In genomic region chr14:39430762-39431415, GRCh38 we compare ENCODE assay signal across 7 cellular contexts. TPM values are rescaled to one million over a fixed set of nuclear protein-coding genes. Genes with fewer than 3 reads are reported as not detected.
DNase-seq lines count a peak whose midpoint lies in the region; ATAC-seq, FAIRE-seq and TF ChIP-seq lines count a peak whose summit lies in the region.

No MANE protein-coding gene starts in this region.

- no peaks in the 10 kb centered on the region for H3K9me3 ChIP-seq in left ventricle myocardium inferior (replicated peaks)

- peak overlapping the region; percentile 92 for H3K4me3 Mint-ChIP-seq in WTC11

- intact Hi-C loops in left ventricle myocardium inferior (cut with micrococcal nuclease): no loop called here

- peak overlapping the region; percentile 99 for H3K27ac ChIP-seq in left ventricle myocardium inferior (replicated peaks)

- no peaks in the 10 kb centered on the region for H3K27me3 ChIP-seq in left ventricle myocardium inferior (ENCODE audit: low read depth)

- no peaks in the 10 kb centered on the region for H3K9me3 Mint-ChIP-seq in WTC11

- H3K4me3 ChIP-seq in left ventricle myocardium inferior (peak overlapping the region; percentile 95), skeletal muscle cell (ENCODE audit: low read depth, low read length) (peak overlapping the region; percentile 91)

- CTCF ChIA-PET in WTC11 (lab: Charles Lee): interaction anchor here (0.7 to 1.2 kb wide), 3 partner anchors 15 to 261 kb away, joined by 3 to 8 read pairs (median 4); partner anchors contain the start of gene TRAPPC6B

- POLR2A ChIA-PET in WTC11 (lab: Charles Lee): interaction anchor here (0.5 to 2.6 kb wide), 6 partner anchors 14 to 327 kb away, joined by 3 to 11 read pairs (median 6); partner anchors contain the start of genes PNN and SEC23A

- H3K36me3 Mint-ChIP-seq in WTC11: no peaks in the 10 kb centered on the region

- H3K27ac Mint-ChIP-seq in WTC11: peak overlapping the region; percentile 95

- H3K27me3 Mint-ChIP-seq in WTC11 (ENCODE audit: low read depth): no peaks in the 10 kb centered on the region

- ATAC-seq in GM18508 (IDR thresholded peaks at IDR 0.05; ENCODE audit: insufficient read depth, unreplicated experiment): peak; percentile 0
- ATAC-seq in HG03175 (IDR thresholded peaks at IDR 0.05; ENCODE audit: unreplicated experiment): peak; percentile 1
- no peak for ATAC-seq in WTC11

- FAIRE-seq in RCC 7860 (lab: Jason Lieb, UNC): no peak

- TF ChIP-seq CTCF in WTC11 (IDR thresholded peaks at IDR 0.05) (no peak), left ventricle myocardium inferior (IDR thresholded peaks at IDR 0.05; ENCODE audit: borderline replicate concordance) (no peak)

- DNase-seq in WTC11 (ENCODE audit: low spot score) (no peak), left ventricle myocardium inferior (no peak), skeletal muscle cell (ENCODE audit: low read depth) (no peak), NCI-H128 (lab: John Stamatoyannopoulos, UW; ENCODE audit: unreplicated experiment) (no peak), RCC 7860 (ENCODE audit: low spot score) (no peak)

- no peaks in the 10 kb centered on the region for H3K36me3 ChIP-seq in left ventricle myocardium inferior

- peaks cover 31% of the 10 kb centered on the region for H3K4me1 Mint-ChIP-seq in WTC11

- peaks cover 59% of the 10 kb centered on the region for H3K4me1 ChIP-seq in left ventricle myocardium inferior

TF ChIP-seq in WTC11, 78 proteins besides CTCF, POLR2A, EP300 and RAD21:
- TF ChIP-seq NR2C2 (CRISPR knock-in tag; IDR thresholded peaks at IDR 0.05): no peak
- TF ChIP-seq ZNF232 (CRISPR knock-in tag; IDR thresholded peaks at IDR 0.05): no peak
- TF ChIP-seq NR3C1 (CRISPR knock-in tag; conservative IDR thresholded peaks at IDR 0.05; ENCODE audit: low read depth): no peak
- TF ChIP-seq RELA (CRISPR knock-in tag; IDR thresholded peaks at IDR 0.05; ENCODE audit: borderline replicate concordance): no peak
- TF ChIP-seq E2F5 (CRISPR knock-in tag; IDR thresholded peaks at IDR 0.05): no peak
- TF ChIP-seq ARID4B (CRISPR knock-in tag; IDR thresholded peaks at IDR 0.05; ENCODE audit: borderline replicate concordance): no peak
- TF ChIP-seq NFYB (CRISPR knock-in tag; conservative IDR thresholded peaks at IDR 0.05; ENCODE audit: low read depth): no peak
- TF ChIP-seq CREM (CRISPR knock-in tag; IDR thresholded peaks at IDR 0.05): no peak
- no peak for TF ChIP-seq JAZF1 (CRISPR knock-in tag; IDR thresholded peaks at IDR 0.05)

RNA-seq across cellular contexts. Expression of gene FBXO33, which starts 1.3 kb away (rescaled TPM):
- total RNA-seq in WTC11 (2021): 7.8 to 9.6 TPM (median 8.4 TPM) in 3 replicates
- total RNA-seq in left ventricle myocardium inferior: 4.8 TPM
